Comparison of ENCODE assay signal across 4 cellular contexts in genomic region chr5:64696414-64696813, GRCh38. TPM values are rescaled to one million over a fixed set of nuclear protein-coding genes. Genes with fewer than 3 reads are reported as not detected.
"Had no signal": no experiment of that assay in that cellular context is flagged by ENCODE, and none has a peak within 500 bp of the region (broad histone marks: within the 10 kb centered on the region; RNA-seq: fewer than 3 reads in every experiment).

No MANE protein-coding gene starts in this region.

RNA-seq across cellular contexts. Expression of gene SHISAL2B, which starts 6.1 kb away (rescaled TPM):
- total RNA-seq: HepG2, HT-29, IMR-90 had no signal
- polyA plus RNA-seq: HepG2, IgD-negative memory B cell, IMR-90 had no signal
